ENCODE assay signal across 1 cellular context in the genomic region with DNA sequence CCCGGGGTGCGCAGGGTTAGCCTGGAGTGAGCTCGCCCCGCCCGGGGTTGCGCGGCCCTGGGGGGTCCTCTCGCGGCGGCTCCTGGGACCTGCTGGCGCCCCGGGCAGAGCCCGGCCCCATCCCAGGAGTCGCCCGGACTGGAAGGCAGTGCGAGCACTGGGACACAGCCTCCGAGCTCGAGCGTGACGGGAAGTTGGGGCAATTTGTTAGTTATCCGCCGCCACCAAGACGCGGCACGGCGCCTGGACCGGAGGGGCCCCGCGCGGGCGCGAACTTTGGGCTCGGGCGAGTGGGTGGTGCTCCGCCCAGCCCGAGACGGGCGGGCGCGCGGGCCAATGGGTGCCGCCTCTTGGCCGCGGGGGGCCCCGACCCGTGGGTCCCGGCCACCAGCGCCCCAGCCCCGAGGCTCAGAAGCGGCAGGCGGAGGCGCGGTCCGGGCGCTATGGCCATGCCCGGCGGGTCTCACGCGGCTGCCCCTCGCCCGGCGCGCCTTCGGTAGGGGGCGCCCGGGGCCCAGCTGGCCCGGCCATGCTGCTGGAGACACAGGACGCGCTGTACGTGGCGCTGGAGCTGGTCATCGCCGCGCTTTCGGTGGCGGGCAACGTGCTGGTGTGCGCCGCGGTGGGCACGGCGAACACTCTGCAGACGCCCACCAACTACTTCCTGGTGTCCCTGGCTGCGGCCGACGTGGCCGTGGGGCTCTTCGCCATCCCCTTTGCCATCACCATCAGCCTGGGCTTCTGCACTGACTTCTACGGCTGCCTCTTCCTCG.
TF ChIP-seq lines count a peak whose summit lies in the region.

Gene ADORA2B (plus strand): TSS at position 411 of the 773 bp plus-strand sequence. CDS start 119 bp downstream, at position 530.

TF ChIP-seq in HepG2, 621 proteins besides CTCF, POLR2A, EP300 and RAD21 (continued from another document and continues in another):
- TF ChIP-seq ZBED4 (CRISPR knock-in tag; IDR thresholded peaks at IDR 0.05; ENCODE audit: borderline replicate concordance) (no peak), TFDP1 (CRISPR knock-in tag; IDR thresholded peaks at IDR 0.05; ENCODE audit: borderline replicate concordance) (peak; percentile 89; the same call in 1 of the 2 replicates), SP5 (CRISPR knock-in tag; IDR thresholded peaks at IDR 0.05; ENCODE audit: borderline replicate concordance, low read depth) (peak; percentile 53; the same call in 1 of the 2 replicates), ZNF549 (CRISPR knock-in tag; IDR thresholded peaks at IDR 0.05) (no peak), TCF7 (IDR thresholded peaks at IDR 0.05; ENCODE audit: low read depth) (no peak), BATF2 (CRISPR knock-in tag; IDR thresholded peaks at IDR 0.05) (0 out of 2 replicates have a peak, but pooled peaks have one; percentile 79), ZNF33B (CRISPR knock-in tag; IDR thresholded peaks at IDR 0.05) (no peak), RORA (CRISPR knock-in tag; IDR thresholded peaks at IDR 0.05) (no peak), JUNB (CRISPR knock-in tag; IDR thresholded peaks at IDR 0.05; ENCODE audit: borderline replicate concordance) (no peak), GATAD2A (CRISPR knock-in tag; IDR thresholded peaks at IDR 0.05) (no peak), SKI (IDR thresholded peaks at IDR 0.05; ENCODE audit: partially characterized antibody) (peak; percentile 66), XBP1 (CRISPR knock-in tag; IDR thresholded peaks at IDR 0.05) (no peak), AGO2 (optimal IDR thresholded peaks at IDR 0.05; ENCODE audit: low read depth, low read length) (no peak), CREB3 (CRISPR knock-in tag; IDR thresholded peaks at IDR 0.05) (no peak; the same call in 1 of the 2 replicates), ELF1 (CRISPR knock-in tag; IDR thresholded peaks at IDR 0.05) (no peak), ZNF431 (CRISPR knock-in tag; IDR thresholded peaks at IDR 0.05; ENCODE audit: borderline replicate concordance, low read depth) (no peak), NR3C1 (CRISPR knock-in tag; IDR thresholded peaks at IDR 0.05) (no peak), ZBTB20 (CRISPR knock-in tag; IDR thresholded peaks at IDR 0.05; ENCODE audit: borderline replicate concordance, low read depth) (no peak), PHF21A (CRISPR knock-in tag; IDR thresholded peaks at IDR 0.05) (peak; percentile 51)
- TF ChIP-seq, protein P1, sequence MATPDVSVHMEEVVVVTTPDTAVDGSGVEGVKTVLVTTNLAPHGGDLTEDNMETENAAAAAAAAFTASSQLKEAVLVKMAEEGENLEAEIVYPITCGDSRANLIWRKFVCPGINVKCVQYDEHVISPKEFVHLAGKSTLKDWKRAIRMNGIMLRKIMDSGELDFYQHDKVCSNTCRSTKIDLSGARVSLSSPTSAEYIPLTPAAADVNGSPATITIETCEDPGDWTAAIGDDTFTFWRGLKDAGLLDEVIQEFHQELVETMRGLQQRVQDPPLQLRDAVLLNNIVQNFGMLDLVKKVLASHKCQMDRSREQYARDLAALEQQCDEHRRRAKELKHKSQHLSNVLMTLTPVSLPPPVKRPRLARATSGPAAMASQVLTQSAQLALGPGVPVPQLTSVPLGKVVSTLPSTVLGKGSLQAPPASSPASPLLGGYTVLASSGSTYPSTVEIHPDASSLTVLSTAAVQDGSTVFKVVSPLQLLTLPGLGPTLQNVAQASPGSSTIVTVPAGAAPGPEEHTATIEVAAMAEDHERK (CRISPR knock-in tag; IDR thresholded peaks at IDR 0.05; ENCODE audit: low read depth), result peak; percentile 45; the same call in 1 of the 2 replicates
- TF ChIP-seq, protein P2, sequence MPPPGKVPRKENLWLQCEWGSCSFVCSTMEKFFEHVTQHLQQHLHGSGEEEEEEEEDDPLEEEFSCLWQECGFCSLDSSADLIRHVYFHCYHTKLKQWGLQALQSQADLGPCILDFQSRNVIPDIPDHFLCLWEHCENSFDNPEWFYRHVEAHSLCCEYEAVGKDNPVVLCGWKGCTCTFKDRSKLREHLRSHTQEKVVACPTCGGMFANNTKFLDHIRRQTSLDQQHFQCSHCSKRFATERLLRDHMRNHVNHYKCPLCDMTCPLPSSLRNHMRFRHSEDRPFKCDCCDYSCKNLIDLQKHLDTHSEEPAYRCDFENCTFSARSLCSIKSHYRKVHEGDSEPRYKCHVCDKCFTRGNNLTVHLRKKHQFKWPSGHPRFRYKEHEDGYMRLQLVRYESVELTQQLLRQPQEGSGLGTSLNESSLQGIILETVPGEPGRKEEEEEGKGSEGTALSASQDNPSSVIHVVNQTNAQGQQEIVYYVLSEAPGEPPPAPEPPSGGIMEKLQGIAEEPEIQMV (CRISPR knock-in tag; IDR thresholded peaks at IDR 0.05; ENCODE audit: low read depth), result peak; percentile 89; the same call in 1 of the 2 replicates
- TF ChIP-seq, protein P3, sequence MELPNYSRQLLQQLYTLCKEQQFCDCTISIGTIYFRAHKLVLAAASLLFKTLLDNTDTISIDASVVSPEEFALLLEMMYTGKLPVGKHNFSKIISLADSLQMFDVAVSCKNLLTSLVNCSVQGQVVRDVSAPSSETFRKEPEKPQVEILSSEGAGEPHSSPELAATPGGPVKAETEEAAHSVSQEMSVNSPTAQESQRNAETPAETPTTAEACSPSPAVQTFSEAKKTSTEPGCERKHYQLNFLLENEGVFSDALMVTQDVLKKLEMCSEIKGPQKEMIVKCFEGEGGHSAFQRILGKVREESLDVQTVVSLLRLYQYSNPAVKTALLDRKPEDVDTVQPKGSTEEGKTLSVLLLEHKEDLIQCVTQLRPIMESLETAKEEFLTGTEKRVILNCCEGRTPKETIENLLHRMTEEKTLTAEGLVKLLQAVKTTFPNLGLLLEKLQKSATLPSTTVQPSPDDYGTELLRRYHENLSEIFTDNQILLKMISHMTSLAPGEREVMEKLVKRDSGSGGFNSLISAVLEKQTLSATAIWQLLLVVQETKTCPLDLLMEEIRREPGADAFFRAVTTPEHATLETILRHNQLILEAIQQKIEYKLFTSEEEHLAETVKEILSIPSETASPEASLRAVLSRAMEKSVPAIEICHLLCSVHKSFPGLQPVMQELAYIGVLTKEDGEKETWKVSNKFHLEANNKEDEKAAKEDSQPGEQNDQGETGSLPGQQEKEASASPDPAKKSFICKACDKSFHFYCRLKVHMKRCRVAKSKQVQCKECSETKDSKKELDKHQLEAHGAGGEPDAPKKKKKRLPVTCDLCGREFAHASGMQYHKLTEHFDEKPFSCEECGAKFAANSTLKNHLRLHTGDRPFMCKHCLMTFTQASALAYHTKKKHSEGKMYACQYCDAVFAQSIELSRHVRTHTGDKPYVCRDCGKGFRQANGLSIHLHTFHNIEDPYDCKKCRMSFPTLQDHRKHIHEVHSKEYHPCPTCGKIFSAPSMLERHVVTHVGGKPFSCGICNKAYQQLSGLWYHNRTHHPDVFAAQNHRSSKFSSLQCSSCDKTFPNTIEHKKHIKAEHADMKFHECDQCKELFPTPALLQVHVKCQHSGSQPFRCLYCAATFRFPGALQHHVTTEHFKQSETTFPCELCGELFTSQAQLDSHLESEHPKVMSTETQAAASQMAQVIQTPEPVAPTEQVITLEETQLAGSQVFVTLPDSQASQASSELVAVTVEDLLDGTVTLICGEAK (IDR thresholded peaks at IDR 0.05), result no peak
- TF ChIP-seq, protein P3 (CRISPR knock-in tag; IDR thresholded peaks at IDR 0.05), result peak; percentile 25; the same call in 1 of the 2 replicates
- TF ChIP-seq, protein P4, sequence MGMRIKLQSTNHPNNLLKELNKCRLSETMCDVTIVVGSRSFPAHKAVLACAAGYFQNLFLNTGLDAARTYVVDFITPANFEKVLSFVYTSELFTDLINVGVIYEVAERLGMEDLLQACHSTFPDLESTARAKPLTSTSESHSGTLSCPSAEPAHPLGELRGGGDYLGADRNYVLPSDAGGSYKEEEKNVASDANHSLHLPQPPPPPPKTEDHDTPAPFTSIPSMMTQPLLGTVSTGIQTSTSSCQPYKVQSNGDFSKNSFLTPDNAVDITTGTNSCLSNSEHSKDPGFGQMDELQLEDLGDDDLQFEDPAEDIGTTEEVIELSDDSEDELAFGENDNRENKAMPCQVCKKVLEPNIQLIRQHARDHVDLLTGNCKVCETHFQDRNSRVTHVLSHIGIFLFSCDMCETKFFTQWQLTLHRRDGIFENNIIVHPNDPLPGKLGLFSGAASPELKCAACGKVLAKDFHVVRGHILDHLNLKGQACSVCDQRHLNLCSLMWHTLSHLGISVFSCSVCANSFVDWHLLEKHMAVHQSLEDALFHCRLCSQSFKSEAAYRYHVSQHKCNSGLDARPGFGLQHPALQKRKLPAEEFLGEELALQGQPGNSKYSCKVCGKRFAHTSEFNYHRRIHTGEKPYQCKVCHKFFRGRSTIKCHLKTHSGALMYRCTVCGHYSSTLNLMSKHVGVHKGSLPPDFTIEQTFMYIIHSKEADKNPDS (CRISPR knock-in tag; IDR thresholded peaks at IDR 0.05), result 0 out of 2 replicates have a peak, but pooled peaks have one; percentile 66
